In the genomic region with DNA sequence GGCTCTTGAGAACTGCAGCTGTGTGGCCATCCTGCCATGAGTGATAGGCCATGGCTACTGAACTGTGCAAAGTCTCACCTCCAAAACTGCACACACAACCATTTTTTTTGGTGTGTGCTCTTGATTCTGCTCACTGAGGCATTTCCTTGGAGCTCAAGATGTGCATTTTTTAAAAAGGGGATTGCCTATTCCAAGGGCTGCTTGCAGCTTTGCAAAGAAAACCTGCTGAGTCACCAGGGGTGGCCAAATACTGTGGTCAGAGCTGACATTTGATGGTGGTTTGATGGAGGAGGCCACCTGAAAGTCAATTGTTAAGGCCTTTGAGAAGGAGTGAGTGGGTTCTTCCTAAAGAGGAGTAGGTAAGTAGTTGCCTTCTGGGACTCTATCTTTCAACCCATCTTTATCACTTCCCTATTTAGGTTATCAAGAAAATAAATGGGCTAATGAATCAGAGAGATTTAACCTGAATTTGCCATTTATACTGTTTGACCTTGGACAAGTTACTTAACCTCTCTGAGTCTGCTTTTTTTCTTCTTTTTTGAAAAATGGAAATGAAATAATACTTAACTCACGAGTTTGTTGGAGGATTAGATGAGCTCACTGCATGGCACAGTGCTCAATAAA, we compare ENCODE assay signal across 9 cellular contexts.
DNase-seq lines count a peak whose midpoint lies in the region; ATAC-seq and TF ChIP-seq lines count a peak whose summit lies in the region.
"Had no signal": no experiment of that assay in that cellular context is flagged by ENCODE, and none has a peak within 500 bp of the region (broad histone marks: within the 10 kb centered on the region; RNA-seq: fewer than 3 reads in every experiment).

No MANE protein-coding gene starts in this region.

- peaks cover 40% of the 10 kb centered on the region for H3K4me1 Mint-ChIP-seq in T-helper 2 cell treated with Interferon-gamma antibody and Interleukin-4, amounts not matched to agents 5 μg/mL and 100 μg/mL, for 36 hours (ENCODE audit: low read depth)

- H3K14ac ChIP-seq in neuronal stem cell (ENCODE audit: low read length) = no peak overlapping the region

- H3K4me3 Mint-ChIP-seq in T-helper 2 cell treated with Interferon-gamma antibody and Interleukin-4, amounts not matched to agents 5 μg/mL and 100 μg/mL, for 36 hours = no peak overlapping the region
- H3K4me3 Mint-ChIP-seq: activated naive CD8-positive, alpha-beta T cell treated with anti-CD3 and anti-CD28 coated beads, Interleukin-2, amount 10 ng/mL, durations not matched to agents 7 days and 5 days had no signal

- H3K27ac ChIP-seq in neuronal stem cell (replicated peaks; ENCODE audit: low read length) (peak overlapping the region; percentile 83), tibial artery (no peak overlapping the region)

- no peak overlapping the region for H3K18ac ChIP-seq in neuronal stem cell (ENCODE audit: low read length)

- peak; percentile 73 for ATAC-seq in GM18873 (IDR thresholded peaks at IDR 0.05; ENCODE audit: low FRiP score, unreplicated experiment)
- peak; percentile 65 for ATAC-seq in HG03045 (IDR thresholded peaks at IDR 0.05; ENCODE audit: unreplicated experiment)
- no peak for ATAC-seq in left cardiac atrium
- ATAC-seq in Right ventricle myocardium superior (ENCODE audit: poor library complexity) = no peak

- DNase-seq in AG04449 (ENCODE audit: low read depth, low spot score) (peak; percentile 10), neuronal stem cell (ENCODE audit: low spot score) (no peak), tibial artery (no peak), left cardiac atrium (no peak), Right ventricle myocardium superior (no peak)
- DNase-seq in T-helper 2 cell treated with Interferon-gamma antibody and Interleukin-4, amounts not matched to agents 5 μg/mL and 100 μg/mL, for 36 hours (ENCODE audit: low spot score) = peak; percentile 66
- DNase-seq: activated naive CD8-positive, alpha-beta T cell treated with anti-CD3 and anti-CD28 coated beads, Interleukin-2, amount 10 ng/mL, durations not matched to agents 7 days and 5 days had no signal

- H2BK5ac ChIP-seq in neuronal stem cell (ENCODE audit: low read length) = no peak overlapping the region

- no peak overlapping the region for H4K8ac ChIP-seq in neuronal stem cell (ENCODE audit: low read depth, low read length)

- H3K9ac ChIP-seq in neuronal stem cell (ENCODE audit: low read depth, low read length, poor library complexity) = no peak overlapping the region

- POLR2A ChIA-PET in AG04449 (lab: Yijun Ruan, JAX) = no interaction called here

- H4K91ac ChIP-seq in neuronal stem cell (ENCODE audit: low read depth, low read length, poor library complexity) = no peak overlapping the region

- H3K27ac Mint-ChIP-seq in T-helper 2 cell treated with Interferon-gamma antibody and Interleukin-4, amounts not matched to agents 5 μg/mL and 100 μg/mL, for 36 hours = no peak overlapping the region
- H3K27ac Mint-ChIP-seq: activated naive CD8-positive, alpha-beta T cell treated with anti-CD3 and anti-CD28 coated beads, Interleukin-2, amount 10 ng/mL, durations not matched to agents 7 days and 5 days had no signal

- intact Hi-C loops in tibial artery (cut with DNase I; ENCODE audit: low total_unique reads) = no loop called here
- intact Hi-C loops in left cardiac atrium (cut with DNase I) = no loop called here
- intact Hi-C loops in Right ventricle myocardium superior (cut with DNase I) = no loop called here

- no peak overlapping the region for H2BK120ac ChIP-seq in neuronal stem cell (ENCODE audit: low read depth, low read length)

- WGBS in neuronal stem cell (ENCODE audit: extremely low coverage in 2 of 2, insufficient read length in 2 of 2, insufficient replicate concordance in 1 of 2), 2 donors = no CpG with 5 or more reads among the region's 1 CpG

- peak overlapping the region; percentile 7 for H2AFZ ChIP-seq in neuronal stem cell (ENCODE audit: low read length)

- H3K9me3 Mint-ChIP-seq in T-helper 2 cell treated with Interferon-gamma antibody and Interleukin-4, amounts not matched to agents 5 μg/mL and 100 μg/mL, for 36 hours = peaks cover 17% of the 10 kb centered on the region

- no peak overlapping the region for H2BK15ac ChIP-seq in neuronal stem cell (ENCODE audit: low read length)

- CTCF ChIA-PET in AG04449 (lab: Yijun Ruan, JAX) = no interaction called here

- no peak overlapping the region for H3K23ac ChIP-seq in neuronal stem cell (ENCODE audit: low read depth, low read length, poor library complexity)

- no peak overlapping the region for H3K4ac ChIP-seq in neuronal stem cell (ENCODE audit: low read length)

- H3K9me3 ChIP-seq in neuronal stem cell (replicated peaks in 1 of 2; ENCODE audit: control insufficient read depth in 2 of 2, insufficient read depth in 1 of 2, low read depth in 1 of 2, low read length in 2 of 2) = peaks cover 0 to 7% of the 10 kb centered on the region in 2 donors
- peaks cover 0 to 7% (median 6%) of the 10 kb centered on the region in 3 donors for H3K9me3 ChIP-seq in tibial artery

- H3K4me2 ChIP-seq in neuronal stem cell (ENCODE audit: insufficient read depth, low read length, poor library complexity, severe bottlenecking) = no peak overlapping the region

- no peaks in the 10 kb centered on the region for H3K27me3 ChIP-seq in neuronal stem cell (ENCODE audit: control insufficient read depth in 3 of 3, insufficient read depth in 3 of 3, low read depth in 1 of 3, low read length in 3 of 3)
- no peaks in the 10 kb centered on the region for H3K27me3 ChIP-seq in tibial artery

- no peak overlapping the region for H2AK5ac ChIP-seq in neuronal stem cell (ENCODE audit: low read depth, low read length)

- no peaks in the 10 kb centered on the region for H3K79me1 ChIP-seq in neuronal stem cell (ENCODE audit: low read depth, low read length)

- TF ChIP-seq CTCF in AG04449 (IDR thresholded peaks at IDR 0.05; ENCODE audit: insufficient read depth, low read length, missing control alignments) (no peak), tibial artery (IDR thresholded peaks at IDR 0.05) (no peak)

- no peaks in the 10 kb centered on the region for H3K27me3 Mint-ChIP-seq in T-helper 2 cell treated with Interferon-gamma antibody and Interleukin-4, amounts not matched to agents 5 μg/mL and 100 μg/mL, for 36 hours (ENCODE audit: low read depth)
- H3K27me3 Mint-ChIP-seq: activated naive CD8-positive, alpha-beta T cell treated with anti-CD3 and anti-CD28 coated beads, Interleukin-2, amount 10 ng/mL, durations not matched to agents 7 days and 5 days had no signal

- no peak overlapping the region for H2BK12ac ChIP-seq in neuronal stem cell (ENCODE audit: low read length)

- H3K36me3 ChIP-seq in neuronal stem cell (replicated peaks in 1 of 2; ENCODE audit: control insufficient read depth in 2 of 2, insufficient read depth in 2 of 2, low read length in 2 of 2) = no peaks in the 10 kb centered on the region
- H3K36me3 ChIP-seq in tibial artery = no peaks in the 10 kb centered on the region

- H3K36me3 Mint-ChIP-seq in T-helper 2 cell treated with Interferon-gamma antibody and Interleukin-4, amounts not matched to agents 5 μg/mL and 100 μg/mL, for 36 hours (ENCODE audit: low read depth) = peaks cover 9% of the 10 kb centered on the region
- H3K36me3 Mint-ChIP-seq: activated naive CD8-positive, alpha-beta T cell treated with anti-CD3 and anti-CD28 coated beads, Interleukin-2, amount 10 ng/mL, durations not matched to agents 7 days and 5 days had no signal

- H3K4me1 ChIP-seq in neuronal stem cell (ENCODE audit: control insufficient read depth in 2 of 2, insufficient read depth in 1 of 2, low read depth in 1 of 2, low read length in 2 of 2) (peaks cover 9 to 29% of the 10 kb centered on the region in 2 donors), tibial artery (no peaks in the 10 kb centered on the region)

- H3K4me3 ChIP-seq in AG04449 (ENCODE audit: low read depth, low read length) (no peak overlapping the region), neuronal stem cell (ENCODE audit: low read length in 2 of 2) (no peak overlapping the region), tibial artery (no peak overlapping the region)

Comparison
In these comparisons a context has a peak if more than half of its experiments do, and no peak if none do; other contexts are left out.
1. DNase-seq: peak in AG04449 (single experiment) and T-helper 2 cell treated with Interferon-gamma antibody and Interleukin-4, amounts not matched to agents 5 μg/mL and 100 μg/mL, for 36 hours (single experiment); none in neuronal stem cell (single experiment), tibial artery (0 of 2), left cardiac atrium (single experiment) and Right ventricle myocardium superior (single experiment).
2. ATAC-seq: peak in GM18873 (single experiment) and HG03045 (single experiment); none in left cardiac atrium (0 of 2) and Right ventricle myocardium superior (single experiment).